In genomic region chr7:129612112-129613015, GRCh38 we compare ENCODE assay signal across 8 cellular contexts. TPM values are rescaled to one million over a fixed set of nuclear protein-coding genes. Genes with fewer than 3 reads are reported as not detected.
DNase-seq lines count a peak whose midpoint lies in the region; ATAC-seq and TF ChIP-seq lines count a peak whose summit lies in the region.

No MANE protein-coding gene starts in this region.

- no peaks in the 10 kb centered on the region for H3K36me3 ChIP-seq in MG63

- no peaks in the 10 kb centered on the region for H3K27me3 Mint-ChIP-seq in chondrocyte (ENCODE audit: low read depth)

- H3K27ac Mint-ChIP-seq in chondrocyte (ENCODE audit: unreplicated experiment) = peak overlapping the region; percentile 90

- H3K4me3 ChIP-seq in MG63 = peak overlapping the region; percentile 69

- ATAC-seq in GM21723 (IDR thresholded peaks at IDR 0.05; ENCODE audit: unreplicated experiment) (peak; percentile 20), left colon (peak; percentile 47)

- H3K36me3 Mint-ChIP-seq in chondrocyte (ENCODE audit: low read depth) = peaks cover 9% of the 10 kb centered on the region

- TF ChIP-seq CTCF in VCaP (conservative IDR thresholded peaks at IDR 0.05) (peak; percentile 81), chondrocyte (IDR thresholded peaks at IDR 0.05) (peak; percentile 84)

- H3K4me3 Mint-ChIP-seq in chondrocyte (ENCODE audit: unreplicated experiment) = peak overlapping the region; percentile 89

- peak; percentile 18 for DNase-seq in DMS 273 treated with DMSO at 0.1 percent for 48 hours (lab: John Stamatoyannopoulos, UW)
- no peak for DNase-seq in MG63
- DNase-seq in chondrocyte (ENCODE audit: low spot score) = peak; percentile 93
- DNase-seq in left colon = peak; percentile 63
- peak; percentile 16 for DNase-seq in stimulated activated CD4-positive, alpha-beta T cell treated with anti-CD3 and anti-CD28 coated beads, Interleukin-1b, Interleukin-23, amount 100 ng/mL, for 48 hours
- no peak for DNase-seq in OCI-M2 (lab: John Stamatoyannopoulos, UW; ENCODE audit: unreplicated experiment)

- H3K9me3 Mint-ChIP-seq in chondrocyte (ENCODE audit: low read depth) = no peaks in the 10 kb centered on the region

- H3K27me3 ChIP-seq in MG63 = no peaks in the 10 kb centered on the region

- H3K9me3 ChIP-seq in MG63 = no peaks in the 10 kb centered on the region

- H3K4me1 Mint-ChIP-seq in chondrocyte (ENCODE audit: low read depth) = peaks cover 47% of the 10 kb centered on the region

- H3K27ac ChIP-seq in VCaP = peak overlapping the region; percentile 96

- intact Hi-C loops in left colon (cut with DNase I, micrococcal nuclease) = no loop called here

RNA-seq across cellular contexts. Expression of gene NRF1, which starts 0.8 kb away (rescaled TPM):
- 8.1 and 14.2 TPM in 2 replicates for total RNA-seq in MG63 (2014; rRNA removed; shearing (Covaris generic); ENCODE audit: low replicate concordance)
- total RNA-seq in chondrocyte (10.3 to 13.3 TPM (median 12.3 TPM) in 3 replicates), left colon (10 to 100 TPM; 13.0 to 13.6 TPM)

Comparison
In these comparisons a context has a peak if more than half of its experiments do, and no peak if none do; other contexts are left out.
1. DNase-seq: peak in DMS 273 treated with DMSO at 0.1 percent for 48 hours (single experiment), chondrocyte (single experiment), left colon (2 of 2) and stimulated activated CD4-positive, alpha-beta T cell treated with anti-CD3 and anti-CD28 coated beads, Interleukin-1b, Interleukin-23, amount 100 ng/mL, for 48 hours (single experiment); none in MG63 (single experiment) and OCI-M2 (single experiment).